In genomic region chr13:30792257-30793000, GRCh38 we compare ENCODE assay signal across 8 cellular contexts. TPM values are rescaled to one million over a fixed set of nuclear protein-coding genes. Genes with fewer than 3 reads are reported as not detected.
A peak's percentile ranks its signal among the peaks of the same experiment; 100 is the strongest.
DNase-seq lines count a peak whose midpoint lies in the region; ATAC-seq and TF ChIP-seq lines count a peak whose summit lies in the region.

No MANE protein-coding gene starts in this region.

- H3K4me1 ChIP-seq in right lobe of liver (peaks cover 0 to 19% (median under 1%) of the 10 kb centered on the region in 4 donors), upper lobe of left lung (peaks cover 3 to 21% (median 12%) of the 10 kb centered on the region in 4 donors)

- no peaks in the 10 kb centered on the region for H3K36me3 ChIP-seq in MG63
- H3K36me3 ChIP-seq in right lobe of liver: no peaks in the 10 kb centered on the region
- no peaks in the 10 kb centered on the region for H3K36me3 ChIP-seq in upper lobe of left lung

- intact Hi-C loops in right lobe of liver (cut with DNase I): loop anchor here in 1 of 2 donors (10.0 kb wide), 1 partner anchor 648 kb away; no protein-coding TSS in a partner anchor

- no peaks in the 10 kb centered on the region for H3K9me3 ChIP-seq in AG04450 (ENCODE audit: control insufficient read depth, insufficient read depth, low read length)
- no peaks in the 10 kb centered on the region for H3K9me3 ChIP-seq in MG63
- H3K9me3 ChIP-seq in right lobe of liver: no peaks in the 10 kb centered on the region
- H3K9me3 ChIP-seq in upper lobe of left lung: no peaks in the 10 kb centered on the region

- peak; percentile 92 for DNase-seq in AG04450 (ENCODE audit: low read depth, low spot score)
- DNase-seq in MG63: peak; percentile 99
- DNase-seq in choroid plexus epithelial cell (ENCODE audit: low read depth): peak; percentile 98
- DNase-seq in right lobe of liver: peak; percentile 76 to 90 (median 83)
- peak; percentile 48 to 84 for DNase-seq in upper lobe of left lung
- no peak for DNase-seq in stimulated activated naive CD8-positive, alpha-beta T cell treated with anti-CD3 and anti-CD28 coated beads, Interleukin-15, Interleukin-2, amounts not matched to agents 100 U/mL and 50 U/mL, for 24 hours

- H3K4me3 ChIP-seq in AG04450 (ENCODE audit: low read depth, low read length): no peak overlapping the region
- H3K4me3 ChIP-seq in MG63: no peak overlapping the region
- H3K4me3 ChIP-seq in choroid plexus epithelial cell (ENCODE audit: low read depth, low read length): no peak overlapping the region
- H3K4me3 ChIP-seq in right lobe of liver: no peak overlapping the region
- H3K4me3 ChIP-seq in upper lobe of left lung: no peak overlapping the region

- TF ChIP-seq EP300 in upper lobe of left lung (IDR thresholded peaks at IDR 0.05): no peak

- TF ChIP-seq CTCF in AG04450 (IDR thresholded peaks at IDR 0.05; ENCODE audit: low read depth, low read length) (peak; percentile 76), choroid plexus epithelial cell (conservative IDR thresholded peaks at IDR 0.05; ENCODE audit: low read depth, low read length) (peak; percentile 84), right lobe of liver (IDR thresholded peaks at IDR 0.05) (peak in 3 of 4 donors; percentile 7 to 37 (median 31)), upper lobe of left lung (IDR thresholded peaks at IDR 0.05) (peak in 1 of 6 experiments; percentile 11)

- CTCF ChIA-PET in AG04450 (lab: Charles Lee): interaction anchor here (0.7 to 1.7 kb wide), 19 partner anchors 8 to 660 kb away, joined by 3 to 7 read pairs (median 3); partner anchors contain the start of gene USPL1

- POLR2A ChIA-PET in AG04450 (lab: Yijun Ruan, JAX): interaction anchor here (0.8 to 1.8 kb wide), 9 partner anchors 49 to 175 kb away, joined by 3 to 9 read pairs (median 4); partner anchors contain the start of gene USPL1

- no peaks in the 10 kb centered on the region for H3K27me3 ChIP-seq in AG04450 (ENCODE audit: control insufficient read depth, insufficient read depth, low read length)
- H3K27me3 ChIP-seq in MG63: no peaks in the 10 kb centered on the region
- no peaks in the 10 kb centered on the region for H3K27me3 ChIP-seq in right lobe of liver
- no peaks in the 10 kb centered on the region for H3K27me3 ChIP-seq in upper lobe of left lung

- 32% methylated on average over 12 of the region's 12 CpGs for WGBS in right lobe of liver (ENCODE audit: insufficient coverage, low coverage, low lambda C conversion rate, missing lambda C conversion rate)
- 52 to 63% methylated on average over 10 to 12 of the region's 12 CpGs for WGBS in upper lobe of left lung, 2 donors

- peak; percentile 92 to 99 (median 94) for ATAC-seq in right lobe of liver
- ATAC-seq in upper lobe of left lung (ENCODE audit: low FRiP score in 2 of 2): peak; percentile 47 to 93
- no peak for ATAC-seq in GM19328 (IDR thresholded peaks at IDR 0.05; ENCODE audit: unreplicated experiment)
- no peak for ATAC-seq in HG02642 (IDR thresholded peaks at IDR 0.05; ENCODE audit: poor library complexity, unreplicated experiment)
- ATAC-seq in stimulated activated naive CD8-positive, alpha-beta T cell treated with anti-CD3 and anti-CD28 coated beads, Interleukin-15, Interleukin-2, amounts not matched to agents 100 U/mL and 50 U/mL, for 24 hours: no peak

- peak overlapping the region; percentile 84 for H3K27ac ChIP-seq in AG04450 (ENCODE audit: low read depth, low read length)
- no peak overlapping the region for H3K27ac ChIP-seq in right lobe of liver
- H3K27ac ChIP-seq in upper lobe of left lung: no peak overlapping the region

- TF ChIP-seq POLR2A in right lobe of liver (IDR thresholded peaks at IDR 0.05) (no peak), upper lobe of left lung (IDR thresholded peaks at IDR 0.05) (no peak)

RNA-seq across cellular contexts. Expression of gene ALOX5AP, which starts 57.1 kb away (rescaled TPM):
- polyA plus RNA-seq in AG04450 (2011; rRNA removed): 5.2 and 6.4 TPM in 2 replicates
- 0.78 and 2.5 TPM in 2 replicates for polyA minus RNA-seq in AG04450 (2011; rRNA and poly(A)+ RNA removed)
- not detected in 2 replicates for total RNA-seq in MG63 (2014; rRNA removed; shearing (Covaris generic); ENCODE audit: low replicate concordance)
- total RNA-seq in right lobe of liver: 1 to 10 TPM in 5 of 6 experiments, under 1 TPM in 1; 0.53 to 6.7 (median 3.7) TPM
- total RNA-seq in upper lobe of left lung: 100 to 1,000 TPM in 3 of 6 donors, 10 to 100 TPM in 3; 36.7 to 298 (median 151) TPM

Comparison
In these comparisons a context has a peak if more than half of its experiments do, and no peak if none do; other contexts are left out.
1. ATAC-seq: peak in right lobe of liver (4 of 4) and upper lobe of left lung (2 of 2); none in GM19328 (single experiment), HG02642 (single experiment) and stimulated activated naive CD8-positive, alpha-beta T cell treated with anti-CD3 and anti-CD28 coated beads, Interleukin-15, Interleukin-2, amounts not matched to agents 100 U/mL and 50 U/mL, for 24 hours (single experiment).
2. RNA of gene ALOX5AP, which starts 57.1 kb away (total RNA-seq): 36.7 to 298 TPM in upper lobe of left lung; 0.53 to 6.7 TPM in right lobe of liver and not detected in MG63; every median in the first group is over 4 times any median in the second.